In the genomic region with DNA sequence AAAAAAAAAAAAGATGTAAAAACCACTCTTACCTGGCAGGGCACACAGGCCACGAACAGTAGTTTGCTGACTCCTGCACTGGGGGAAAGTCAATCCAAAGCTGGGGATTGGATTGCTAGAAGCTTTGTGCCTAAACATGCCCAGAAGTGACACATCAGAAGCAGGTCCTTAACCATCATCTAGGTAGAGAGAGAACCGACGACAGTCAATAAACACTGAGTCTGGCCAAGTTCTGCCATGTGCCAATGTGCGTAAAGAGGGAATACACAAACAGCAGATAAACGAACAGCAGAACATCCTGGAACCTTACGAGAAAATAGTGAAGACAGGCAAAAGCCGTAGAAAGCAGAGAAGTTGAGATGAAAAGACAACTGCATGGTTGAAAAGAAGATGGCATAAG, we compare ENCODE assay signal across 29 cellular contexts. TPM values are rescaled to one million over a fixed set of nuclear protein-coding genes. Genes with fewer than 3 reads are reported as not detected.
A peak's percentile ranks its signal among the peaks of the same experiment; 100 is the strongest.
DNase-seq lines count a peak whose midpoint lies in the region; ATAC-seq and TF ChIP-seq lines count a peak whose summit lies in the region.
"Had no signal": no experiment of that assay in that cellular context is flagged by ENCODE, and none has a peak within 500 bp of the region (broad histone marks: within the 10 kb centered on the region; RNA-seq: fewer than 3 reads in every experiment).

No MANE protein-coding gene starts in this region.

- H3K9me3 ChIP-seq in tibial artery = no peaks in the 10 kb centered on the region
- H3K9me3 ChIP-seq: colonic mucosa, left lung, right atrium auricular region, testis had no signal

- H3K4me3 ChIP-seq in tibial artery = no peak overlapping the region
- H3K4me3 ChIP-seq: cardiac muscle cell, colonic mucosa, left lung, right atrium auricular region, testis had no signal

- peaks cover 32% of the 10 kb centered on the region for H3K36me3 Mint-ChIP-seq in activated naive CD4-positive, alpha-beta T cell treated with anti-CD3 and anti-CD28 coated beads, Interleukin-2, amount 50 U/mL, for 24 hours
- peaks cover 41% of the 10 kb centered on the region for H3K36me3 Mint-ChIP-seq in HFFc6 (ENCODE audit: low read depth)

- H3K4me1 Mint-ChIP-seq in activated naive CD4-positive, alpha-beta T cell treated with anti-CD3 and anti-CD28 coated beads, Interleukin-2, amount 50 U/mL, for 24 hours = peaks cover 58% of the 10 kb centered on the region
- H3K4me1 Mint-ChIP-seq in HFFc6 (ENCODE audit: low read depth) = peaks cover 14% of the 10 kb centered on the region; the same call in 1 of the 2 replicates

- H3K4me1 ChIP-seq in foreskin keratinocyte = peaks cover 14% of the 10 kb centered on the region
- peaks cover 0 to 23% (median 6%) of the 10 kb centered on the region in 4 donors for H3K4me1 ChIP-seq in tibial artery
- H3K4me1 ChIP-seq: colonic mucosa, left lung, testis had no signal

- peaks cover 9 to 42% (median 24%) of the 10 kb centered on the region in 3 donors for H3K36me3 ChIP-seq in tibial artery
- H3K36me3 ChIP-seq: colonic mucosa had no signal

- no peak for DNase-seq in activated naive CD4-positive, alpha-beta T cell treated with Interleukin-2 at 50 U/mL for 16 hours
- no peak for DNase-seq in HFFc6
- DNase-seq in foreskin keratinocyte = peak in 1 of 2 donors; percentile 35
- DNase-seq in tibial artery = no peak
- no peak for DNase-seq in NCI-H2196 (lab: John Stamatoyannopoulos, UW; ENCODE audit: unreplicated experiment)
- DNase-seq: activated CD4-positive, alpha-beta T cell treated with anti-CD3 and anti-CD28 coated beads for 1 hour; activated naive CD4-positive, alpha-beta T cell treated with anti-CD3 and anti-CD28 coated beads, Interleukin-2, amount 50 U/mL, for 16 hours; activated T-cell treated with anti-CD3 and anti-CD28 coated beads, Interleukin-2, amount 50 U/mL, for 4 hours; colonic mucosa; effector memory CD4-positive, alpha-beta T cell; Karpas-422; left lung; mesenchymal stem cell; NCI-H1436; NCI-H446; NCI-H774; SIG-M5; stimulated activated CD4-positive, alpha-beta T cell treated with anti-CD3 and anti-CD28 coated beads, Interleukin-1b, Interleukin-23, amount 100 ng/mL, for 48 hours; stimulated activated naive CD4-positive, alpha-beta T cell treated with Interleukin-2 at 50 U/mL for 16 hours; testis had no signal

- H3K27me3 ChIP-seq in foreskin keratinocyte = no peaks in the 10 kb centered on the region
- H3K27me3 ChIP-seq in tibial artery = no peaks in the 10 kb centered on the region
- H3K27me3 ChIP-seq: cardiac muscle cell, colonic mucosa, left lung, right atrium auricular region, testis had no signal

- no peak for TF ChIP-seq CTCF in HFFc6 (IDR thresholded peaks at IDR 0.05)
- TF ChIP-seq CTCF in foreskin keratinocyte (conservative IDR thresholded peaks at IDR 0.05) = no peak
- no peak for TF ChIP-seq CTCF in tibial artery (IDR thresholded peaks at IDR 0.05)

- peak overlapping the region; percentile 77 for H3K27ac Mint-ChIP-seq in activated naive CD4-positive, alpha-beta T cell treated with anti-CD3 and anti-CD28 coated beads, Interleukin-2, amount 50 U/mL, for 24 hours
- peak overlapping the region; percentile 20 for H3K27ac Mint-ChIP-seq in HFFc6

- intact Hi-C loops in tibial artery (cut with DNase I; ENCODE audit: low total_unique reads) = no loop called here

- H3K9me3 Mint-ChIP-seq in activated naive CD4-positive, alpha-beta T cell treated with anti-CD3 and anti-CD28 coated beads, Interleukin-2, amount 50 U/mL, for 24 hours = no peaks in the 10 kb centered on the region
- no peaks in the 10 kb centered on the region for H3K9me3 Mint-ChIP-seq in HFFc6
- H3K9me3 Mint-ChIP-seq: activated T-cell treated with anti-CD3 and anti-CD28 coated beads, Interleukin-2, amount 50 U/mL, for 4 hours; T-helper 2 cell treated with Interferon-gamma antibody and Interleukin-4, amounts not matched to agents 5 μg/mL and 100 μg/mL, for 36 hours had no signal

- peak overlapping the region; percentile 63 for H3K4me3 Mint-ChIP-seq in activated naive CD4-positive, alpha-beta T cell treated with anti-CD3 and anti-CD28 coated beads, Interleukin-2, amount 50 U/mL, for 24 hours
- no peak overlapping the region; the same call in 1 of the 2 replicates for H3K4me3 Mint-ChIP-seq in HFFc6
- H3K4me3 Mint-ChIP-seq: activated T-cell treated with anti-CD3 and anti-CD28 coated beads, Interleukin-2, amount 50 U/mL, for 4 hours; T-helper 2 cell treated with Interferon-gamma antibody and Interleukin-4, amounts not matched to agents 5 μg/mL and 100 μg/mL, for 36 hours had no signal

- H3K27me3 Mint-ChIP-seq in activated naive CD4-positive, alpha-beta T cell treated with anti-CD3 and anti-CD28 coated beads, Interleukin-2, amount 50 U/mL, for 24 hours = no peaks in the 10 kb centered on the region
- H3K27me3 Mint-ChIP-seq in HFFc6 (ENCODE audit: insufficient read depth) = no peaks in the 10 kb centered on the region

- no peak for ATAC-seq in foreskin keratinocyte
- no peak for ATAC-seq in GM18858 (IDR thresholded peaks at IDR 0.05; ENCODE audit: unreplicated experiment)
- ATAC-seq: activated T-cell treated with anti-CD3 and anti-CD28 coated beads, Interleukin-2, amount 50 U/mL, for 4 hours; left lung had no signal

- H3K27ac ChIP-seq in foreskin keratinocyte (peak overlapping the region; percentile 64), tibial artery (peak overlapping the region; percentile 44 to 63)
- H3K27ac ChIP-seq: cardiac muscle cell, colonic mucosa, HL-60, left lung, right atrium auricular region, testis had no signal

RNA-seq across cellular contexts. Expression of gene SFXN1, which starts 14.9 kb away (rescaled TPM):
- 10 to 100 TPM; 60.8 to 83.0 (median 74.6) TPM for total RNA-seq in HFFc6 (2021; fragmentation: NEBNext Ultra II Directional; extraction: Animal tissue kit (Norgen Biotek cat#: 25700))
- total RNA-seq in foreskin keratinocyte = 93.0 and 94.2 TPM in 2 replicates
- 25.9 and 26.2 TPM in 2 replicates for polyA plus RNA-seq in foreskin keratinocyte

RNA-seq across cellular contexts. Expression of gene DRD1, which starts 49.3 kb away (rescaled TPM):
- total RNA-seq in HFFc6 (2021; fragmentation: NEBNext Ultra II Directional; extraction: Animal tissue kit (Norgen Biotek cat#: 25700)) = not detected
- not detected in 2 replicates for total RNA-seq in foreskin keratinocyte
- polyA plus RNA-seq in foreskin keratinocyte = not detected in 2 replicates
- total RNA-seq: epithelial cell of proximal tubule, myocyte, right atrium auricular region had no signal
- polyA plus RNA-seq: BJ had no signal
